Comparison of ENCODE assay signal across 8 cellular contexts in the genomic region with DNA sequence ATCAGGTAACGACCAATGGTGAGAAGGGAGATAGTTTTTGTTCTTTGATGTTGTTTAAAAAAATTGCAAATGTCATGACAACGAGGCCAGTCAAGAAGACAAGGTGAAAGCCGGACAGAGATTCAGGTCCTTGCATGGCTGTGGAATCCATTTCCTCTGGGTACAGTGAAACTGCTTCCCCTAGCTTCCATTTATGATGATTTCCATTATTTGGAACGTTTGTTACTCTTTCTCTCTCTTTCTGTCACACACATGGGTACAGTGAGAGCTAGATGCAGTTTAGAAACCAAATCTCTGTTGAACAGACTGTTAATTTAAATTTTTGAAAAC. TPM values are rescaled to one million over a fixed set of nuclear protein-coding genes. Genes with fewer than 3 reads are reported as not detected.
A peak's percentile ranks its signal among the peaks of the same experiment; 100 is the strongest.
DNase-seq lines count a peak whose midpoint lies in the region; ATAC-seq, FAIRE-seq and TF ChIP-seq lines count a peak whose summit lies in the region.
"Had no signal": no experiment of that assay in that cellular context is flagged by ENCODE, and none has a peak within 500 bp of the region (broad histone marks: within the 10 kb centered on the region; RNA-seq: fewer than 3 reads in every experiment).

No MANE protein-coding gene starts in this region.

- TF ChIP-seq CTCF in HEK293 (tag by site-specific recombination; IDR thresholded peaks at IDR 0.05): no peak
- TF ChIP-seq CTCF in VCaP (conservative IDR thresholded peaks at IDR 0.05): no peak
- TF ChIP-seq CTCF in spleen (IDR thresholded peaks at IDR 0.05 in 8 of 11, conservative IDR thresholded peaks at IDR 0.05 in 3 of 11): no peak

- H3K9me3 ChIP-seq in HEK293 (ENCODE audit: control insufficient read depth, insufficient read depth, low read depth, low read length) (no peaks in the 10 kb centered on the region), spleen (no peaks in the 10 kb centered on the region)

- no peaks in the 10 kb centered on the region for H3K36me3 ChIP-seq in HEK293 (ENCODE audit: control insufficient read depth in 2 of 2, insufficient read depth in 1 of 2, low read length in 2 of 2)
- no peaks in the 10 kb centered on the region for H3K36me3 ChIP-seq in spleen

- POLR2A ChIA-PET in HEK293 (lab: Yijun Ruan, JAX): interaction anchor here (0.5 to 1.7 kb wide), 10 partner anchors 9 to 438 kb away, joined by 3 to 7 read pairs (median 4); partner anchors contain the start of genes MSH2 and MSH6

- WGBS in spleen, 5 donors: 2 to 16% (median 4%) methylated on average over 4 of the region's 4 CpGs

- no peak for ATAC-seq in HG02763 (IDR thresholded peaks at IDR 0.05; ENCODE audit: unreplicated experiment)
- no peak for ATAC-seq in GM21381 (IDR thresholded peaks at IDR 0.05; ENCODE audit: unreplicated experiment)

- H3K4me1 ChIP-seq in HEK293 (ENCODE audit: control insufficient read depth, insufficient read depth, low read length) (peaks cover 11% of the 10 kb centered on the region), spleen (peaks cover 0 to 18% (median 11%) of the 10 kb centered on the region in 6 donors)

- peaks cover 0 to 12% (median 0%) of the 10 kb centered on the region in 7 donors for H3K27me3 ChIP-seq in spleen (replicated peaks in 1 of 7)

- TF ChIP-seq POLR2A in spleen (IDR thresholded peaks at IDR 0.05): no peak

- FAIRE-seq in islet of Langerhans (lab: Jason Lieb, UNC) (peak; percentile 76), GM19239 (lab: Jason Lieb, UNC) (no peak)

- DNase-seq in spleen: no peak
- DNase-seq in GM19239 (ENCODE audit: insufficient read length, low spot score): no peak
- DNase-seq: activated T-cell treated with anti-CD3 and anti-CD28 coated beads for 4 hours had no signal

- CTCF ChIA-PET in HEK293 (lab: Yijun Ruan, JAX): interaction anchor here (0.6 to 3.7 kb wide), 9 partner anchors 9 to 530 kb away, joined by 3 to 20 read pairs (median 5); no protein-coding TSS in a partner anchor

- H3K4me3 ChIP-seq in HEK293 (ENCODE audit: low read depth, low read length): peak overlapping the region; percentile 15
- H3K4me3 ChIP-seq in spleen: peak overlapping the region in 5 of 8 donors; percentile 18 to 63 (median 33)

- intact Hi-C loops in spleen (cut with DNase I; ENCODE audit: low total_unique reads): no loop called here

- peak overlapping the region; percentile 86 for H3K27ac ChIP-seq in HEK293 (ENCODE audit: extremely low read depth, low read depth, low read length)
- peak overlapping the region; percentile 99 for H3K27ac ChIP-seq in VCaP
- H3K27ac ChIP-seq in spleen: peak overlapping the region; percentile 17 to 87 (median 80)

TF ChIP-seq in HEK293, 187 proteins besides CTCF, POLR2A, EP300 and RAD21:
- TF ChIP-seq ZBTB17 (tag by site-specific recombination; IDR thresholded peaks at IDR 0.05): peak; percentile 44; the same call in 1 of the 2 replicates
- peak; percentile 54; the same call in 1 of the 2 replicates for TF ChIP-seq PRDM4 (tag by site-specific recombination; IDR thresholded peaks at IDR 0.05)
- no peak for TF ChIP-seq ZNF138 (tag by site-specific recombination; IDR thresholded peaks at IDR 0.05; ENCODE audit: borderline replicate concordance)

RNA-seq across cellular contexts. Expression of gene EPCAM, which starts 23.6 kb away (rescaled TPM):
- 1 to 10 TPM in 4 of 7 donors, under 1 TPM in 2, not detected in 1; 0.72 to 2.7 (median 1.5) TPM for total RNA-seq in spleen
- under 1 TPM; 0.59 to 0.96 (median 0.67) TPM for polyA plus RNA-seq in spleen

RNA-seq across cellular contexts. Expression of gene MSH2, which starts 57.4 kb away (rescaled TPM):
- 10 to 100 TPM; 14.8 to 19.4 (median 16.3) TPM for total RNA-seq in spleen
- polyA plus RNA-seq in spleen: 10 to 100 TPM in 2 of 3 donors, 1 to 10 TPM in 1; 7.1 to 12.1 (median 11.5) TPM
